ENCODE assay signal across 8 cellular contexts in the genomic region with DNA sequence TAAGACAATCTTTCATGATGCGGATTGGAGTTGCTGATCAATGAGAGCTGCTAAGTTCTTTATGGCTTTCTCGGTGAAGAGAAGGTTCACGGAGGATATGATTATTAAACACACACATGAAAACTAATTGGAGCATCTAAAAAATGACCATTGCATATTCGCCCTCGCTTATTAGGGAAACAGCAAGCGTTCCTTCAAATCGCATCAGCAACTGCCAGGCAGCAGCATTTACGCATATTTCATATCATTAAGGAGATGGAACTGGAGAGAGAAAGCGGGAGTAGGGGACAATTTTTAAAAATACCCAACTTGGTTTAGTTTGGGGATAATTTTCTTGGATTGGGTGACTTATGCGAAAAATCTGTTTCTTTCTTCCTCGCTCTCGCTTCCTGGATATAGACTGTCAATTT. TPM values are rescaled to one million over a fixed set of nuclear protein-coding genes. Genes with fewer than 3 reads are reported as not detected.
DNase-seq lines count a peak whose midpoint lies in the region; ATAC-seq and TF ChIP-seq lines count a peak whose summit lies in the region.

No MANE protein-coding gene starts in this region.

- peaks cover 54% of the 10 kb centered on the region for H3K27me3 Mint-ChIP-seq in CD4-positive, CD25-positive, alpha-beta regulatory T cell
- H3K27me3 Mint-ChIP-seq in neural crest cell (ENCODE audit: low read depth), result peaks cover 56% of the 10 kb centered on the region

- H3K36me3 Mint-ChIP-seq in CD4-positive, CD25-positive, alpha-beta regulatory T cell, result no peaks in the 10 kb centered on the region
- H3K36me3 Mint-ChIP-seq in neural crest cell (ENCODE audit: low read depth), result no peaks in the 10 kb centered on the region

- H3K9me3 ChIP-seq in CD4-positive, CD25-positive, alpha-beta regulatory T cell (ENCODE audit: control insufficient read depth in 2 of 2, low read length in 2 of 2), result no peaks in the 10 kb centered on the region

- peak overlapping the region; percentile 5 to 72 (median 63) for H3K27ac Mint-ChIP-seq in CD4-positive, CD25-positive, alpha-beta regulatory T cell
- no peak overlapping the region for H3K27ac Mint-ChIP-seq in neural crest cell (ENCODE audit: unreplicated experiment)

- intact Hi-C loops in dorsolateral prefrontal cortex (cut with DNase I), result loop anchor here (5.0 to 10.0 kb wide), 8 partner anchors 57 to 791 kb away; partner anchors contain the start of genes CFAP36 (in 1 of the 2), CLHC1 (in 1 of the 2) and RPS27A (in 1 of the 2)

- ATAC-seq in CD4-positive, CD25-positive, alpha-beta regulatory T cell (ENCODE audit: low read depth in 2 of 2), result no peak
- ATAC-seq in GM19395 (IDR thresholded peaks at IDR 0.05; ENCODE audit: unreplicated experiment) (no peak), GM21390 (IDR thresholded peaks at IDR 0.05; ENCODE audit: unreplicated experiment) (no peak)

- peaks cover 22% of the 10 kb centered on the region for H3K4me1 ChIP-seq in CD4-positive, CD25-positive, alpha-beta regulatory T cell (ENCODE audit: control insufficient read depth, insufficient read depth, low read length, poor library complexity, severe bottlenecking)

- no peaks in the 10 kb centered on the region for H3K36me3 ChIP-seq in CD4-positive, CD25-positive, alpha-beta regulatory T cell (ENCODE audit: control insufficient read depth, insufficient read depth, low read length)

- no peak for DNase-seq in CD4-positive, CD25-positive, alpha-beta regulatory T cell
- no peak for DNase-seq in LNCaP clone FGC (ENCODE audit: low read depth)
- no peak for DNase-seq in dorsolateral prefrontal cortex
- no peak for DNase-seq in neural crest cell (ENCODE audit: low read depth, low spot score)
- DNase-seq in putamen (ENCODE audit: low spot score), result no peak
- no peak for DNase-seq in NCI-H2029 treated with DMSO at 0.1 percent for 48 hours (lab: John Stamatoyannopoulos, UW)

- peak overlapping the region; percentile 89 to 97 (median 92) for H3K4me3 Mint-ChIP-seq in CD4-positive, CD25-positive, alpha-beta regulatory T cell
- H3K4me3 Mint-ChIP-seq in neural crest cell, result peak overlapping the region; percentile 93

- no peak for TF ChIP-seq CTCF in LNCaP clone FGC (IDR thresholded peaks at IDR 0.05; ENCODE audit: control insufficient read depth, extremely low read depth, insufficient read depth)
- TF ChIP-seq CTCF in dorsolateral prefrontal cortex (IDR thresholded peaks at IDR 0.05 in 54 of 56, conservative IDR thresholded peaks at IDR 0.05 in 2 of 56; ENCODE audit: low read depth in 1 of 56, partially characterized antibody in 56 of 56), result no peak
- TF ChIP-seq CTCF in neural crest cell (conservative IDR thresholded peaks at IDR 0.05), result no peak

- no peak overlapping the region for H3K27ac ChIP-seq in CD4-positive, CD25-positive, alpha-beta regulatory T cell (ENCODE audit: insufficient read depth, low read length, poor library complexity, severe bottlenecking)
- peak overlapping the region in 51 of 59 donors; percentile 44 to 90 (median 82) for H3K27ac ChIP-seq in dorsolateral prefrontal cortex

- H3K27me3 ChIP-seq in CD4-positive, CD25-positive, alpha-beta regulatory T cell (ENCODE audit: control insufficient read depth, insufficient read depth, low read length), result peaks cover 29% of the 10 kb centered on the region
- no peaks in the 10 kb centered on the region for H3K27me3 ChIP-seq in dorsolateral prefrontal cortex

- peaks cover 0 to 4% (median 0%) of the 10 kb centered on the region in 7 donors for H3K9me3 Mint-ChIP-seq in CD4-positive, CD25-positive, alpha-beta regulatory T cell
- no peaks in the 10 kb centered on the region for H3K9me3 Mint-ChIP-seq in neural crest cell

- peaks cover 4 to 21% (median 11%) of the 10 kb centered on the region in 4 donors for H3K4me1 Mint-ChIP-seq in CD4-positive, CD25-positive, alpha-beta regulatory T cell
- peaks cover 22% of the 10 kb centered on the region for H3K4me1 Mint-ChIP-seq in neural crest cell

- peak overlapping the region; percentile 94 for H3K4me3 ChIP-seq in CD4-positive, CD25-positive, alpha-beta regulatory T cell (ENCODE audit: low read depth, low read length)
- H3K4me3 ChIP-seq in LNCaP clone FGC (ENCODE audit: low read depth, low read length) (peak overlapping the region; percentile 67), dorsolateral prefrontal cortex (peak overlapping the region; percentile 65 to 97 (median 90))

RNA-seq across cellular contexts. Expression of gene EML6, which starts 0.7 kb away (rescaled TPM):
- 0.59 TPM for total RNA-seq in CD4-positive, CD25-positive, alpha-beta regulatory T cell
- under 1 TPM in 3 of 4 donors, not detected in 1; 0.06 to 0.45 (median 0.22) TPM for polyA plus RNA-seq in CD4-positive, CD25-positive, alpha-beta regulatory T cell
- total RNA-seq in dorsolateral prefrontal cortex (10 to 100 TPM; 19.0 to 50.3 (median 33.2) TPM), neural crest cell (7.4 and 8.1 TPM in 2 replicates)
